12 cellular contexts compared by ENCODE assay signal in genomic region chr6:14035448-14035847, GRCh38.
DNase-seq lines count a peak whose midpoint lies in the region; ATAC-seq and TF ChIP-seq lines count a peak whose summit lies in the region.
"Had no signal": no experiment of that assay in that cellular context is flagged by ENCODE, and none has a peak within 500 bp of the region (broad histone marks: within the 10 kb centered on the region; RNA-seq: fewer than 3 reads in every experiment).

No MANE protein-coding gene starts in this region.

- no peaks in the 10 kb centered on the region for H3K36me3 ChIP-seq in NT2/D1 (ENCODE audit: insufficient read depth, insufficient read length, low read length)

- H3K4me3 ChIP-seq in NT2/D1 (ENCODE audit: insufficient read length, low read depth): no peak overlapping the region

- no peaks in the 10 kb centered on the region for H3K36me3 Mint-ChIP-seq in activated CD4-positive, alpha-beta T cell treated with anti-CD3 and anti-CD28 coated beads, Interleukin-2, amount 10 ng/mL, durations not matched to agents 7 days and 5 days (ENCODE audit: low read depth)
- H3K36me3 Mint-ChIP-seq in type B pancreatic cell: no peaks in the 10 kb centered on the region
- H3K36me3 Mint-ChIP-seq: activated naive CD8-positive, alpha-beta T cell; naive B cell had no signal

- H3K4me1 Mint-ChIP-seq in activated CD4-positive, alpha-beta T cell treated with anti-CD3 and anti-CD28 coated beads, Interleukin-2, amount 10 ng/mL, durations not matched to agents 7 days and 5 days: peaks cover 7% of the 10 kb centered on the region
- H3K4me1 Mint-ChIP-seq in type B pancreatic cell (ENCODE audit: unreplicated experiment): peaks cover 18% of the 10 kb centered on the region
- H3K4me1 Mint-ChIP-seq: naive B cell had no signal

- no peak for ATAC-seq in HG03520 (IDR thresholded peaks at IDR 0.05; ENCODE audit: unreplicated experiment)
- ATAC-seq: esophagus mucosa had no signal

- no peaks in the 10 kb centered on the region for H3K4me1 ChIP-seq in NT2/D1 (ENCODE audit: insufficient read depth, insufficient read length)

- H3K9me3 Mint-ChIP-seq in activated CD4-positive, alpha-beta T cell treated with anti-CD3 and anti-CD28 coated beads, Interleukin-2, amount 10 ng/mL, durations not matched to agents 7 days and 5 days: no peaks in the 10 kb centered on the region
- H3K9me3 Mint-ChIP-seq in type B pancreatic cell: no peaks in the 10 kb centered on the region

- POLR2A ChIA-PET in activated CD4-positive, alpha-beta T cell treated with anti-CD3 and anti-CD28 coated beads, Interleukin-2, amount 10 ng/mL, durations not matched to agents 7 days and 5 days (lab: Charles Lee): no interaction called here

- peaks cover 13% of the 10 kb centered on the region; the same call in 1 of the 2 replicates for H3K9me3 ChIP-seq in NT2/D1 (ENCODE audit: insufficient read depth, low read length)

- no peaks in the 10 kb centered on the region for H3K27me3 ChIP-seq in NT2/D1 (ENCODE audit: insufficient read depth, insufficient read length)

- TF ChIP-seq CTCF in type B pancreatic cell (conservative IDR thresholded peaks at IDR 0.05): no peak

- H3K27me3 Mint-ChIP-seq in activated CD4-positive, alpha-beta T cell treated with anti-CD3 and anti-CD28 coated beads, Interleukin-2, amount 10 ng/mL, durations not matched to agents 7 days and 5 days: peaks cover 23% of the 10 kb centered on the region
- H3K27me3 Mint-ChIP-seq in type B pancreatic cell: peaks cover 14% of the 10 kb centered on the region

- no peak overlapping the region for H3K4me3 Mint-ChIP-seq in activated CD4-positive, alpha-beta T cell treated with anti-CD3 and anti-CD28 coated beads, Interleukin-2, amount 10 ng/mL, durations not matched to agents 7 days and 5 days
- no peak overlapping the region for H3K4me3 Mint-ChIP-seq in type B pancreatic cell
- H3K4me3 Mint-ChIP-seq: activated naive CD8-positive, alpha-beta T cell; naive B cell had no signal

- peak; percentile 78 for DNase-seq in ELF-1 (ENCODE audit: low read depth, low spot score)
- DNase-seq in NT2/D1 (ENCODE audit: low read depth, low spot score): peak; percentile 51
- DNase-seq in fibroblast of peridontal ligament (ENCODE audit: extremely low read depth): peak; percentile 76
- peak; percentile 89 for DNase-seq in non-pigmented ciliary epithelial cell (ENCODE audit: low read depth)
- no peak for DNase-seq in activated CD4-positive, alpha-beta T cell treated with anti-CD3 and anti-CD28 coated beads, Interleukin-2, amount 10 ng/mL, durations not matched to agents 7 days and 5 days
- DNase-seq in cerebellar nuclear complex (lab: John Stamatoyannopoulos, UW): no peak
- no peak for DNase-seq in type B pancreatic cell (ENCODE audit: extremely low spot score, unreplicated experiment)
- DNase-seq: MV-4-11, naive B cell had no signal

- H3K27ac Mint-ChIP-seq in activated CD4-positive, alpha-beta T cell treated with anti-CD3 and anti-CD28 coated beads, Interleukin-2, amount 10 ng/mL, durations not matched to agents 7 days and 5 days: no peak overlapping the region
- no peak overlapping the region for H3K27ac Mint-ChIP-seq in type B pancreatic cell
- H3K27ac Mint-ChIP-seq: activated naive CD8-positive, alpha-beta T cell; naive B cell had no signal

- H3K9ac ChIP-seq in NT2/D1 (ENCODE audit: insufficient read length, low read depth): no peak overlapping the region

- CTCF ChIA-PET in activated CD4-positive, alpha-beta T cell treated with anti-CD3 and anti-CD28 coated beads, Interleukin-2, amount 10 ng/mL, durations not matched to agents 7 days and 5 days (lab: Charles Lee): interaction anchor here (1.6 to 2.7 kb wide), 2 partner anchors 11 to 31 kb away, joined by 5 to 10 read pairs; no protein-coding TSS in a partner anchor

Comparison
In these comparisons a context has a peak if more than half of its experiments do, and no peak if none do; other contexts are left out.
1. DNase-seq: peak in ELF-1 (single experiment), NT2/D1 (single experiment), fibroblast of peridontal ligament (single experiment) and non-pigmented ciliary epithelial cell (single experiment); none in activated CD4-positive, alpha-beta T cell treated with anti-CD3 and anti-CD28 coated beads, Interleukin-2, amount 10 ng/mL, durations not matched to agents 7 days and 5 days (single experiment), cerebellar nuclear complex (0 of 2) and type B pancreatic cell (single experiment).